Comparison of ENCODE assay signal across 26 cellular contexts in the genomic region with DNA sequence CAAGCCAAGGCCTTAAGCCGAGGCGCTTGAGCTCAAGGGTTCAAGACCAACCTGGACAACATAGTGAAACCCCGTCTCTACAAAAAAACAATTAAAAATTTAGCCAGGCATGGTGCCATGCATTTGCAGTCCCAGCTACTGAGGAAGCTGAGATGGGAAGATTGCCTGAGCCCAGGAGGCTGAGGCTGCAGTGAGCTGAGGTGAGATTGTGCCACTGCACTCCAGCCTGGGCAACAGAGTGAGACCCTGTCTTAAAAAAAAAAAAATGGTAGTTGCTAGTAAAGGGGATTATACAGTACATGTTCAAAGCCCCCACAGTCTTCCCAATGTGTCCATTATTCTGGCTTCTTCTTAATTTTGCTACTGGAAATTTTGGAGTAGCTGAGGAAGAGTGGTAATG. TPM values are rescaled to one million over a fixed set of nuclear protein-coding genes. Genes with fewer than 3 reads are reported as not detected.
DNase-seq lines count a peak whose midpoint lies in the region; ATAC-seq and TF ChIP-seq lines count a peak whose summit lies in the region.
"Had no signal": no experiment of that assay in that cellular context is flagged by ENCODE, and none has a peak within 500 bp of the region (broad histone marks: within the 10 kb centered on the region; RNA-seq: fewer than 3 reads in every experiment).

No MANE protein-coding gene starts in this region.

- CTCF ChIA-PET in WTC11 (lab: Charles Lee), result no interaction called here

- no peaks in the 10 kb centered on the region for H3K9me3 Mint-ChIP-seq in WTC11
- H3K9me3 Mint-ChIP-seq in osteocyte (ENCODE audit: unreplicated experiment), result peaks cover 8% of the 10 kb centered on the region
- no peaks in the 10 kb centered on the region for H3K9me3 Mint-ChIP-seq in type B pancreatic cell
- H3K9me3 Mint-ChIP-seq: CD8-positive, alpha-beta memory T cell had no signal

- H3K36me3 Mint-ChIP-seq in WTC11 (no peaks in the 10 kb centered on the region), osteocyte (ENCODE audit: unreplicated experiment) (peaks cover 8% of the 10 kb centered on the region), type B pancreatic cell (peaks cover 8% of the 10 kb centered on the region)

- peaks cover 6% of the 10 kb centered on the region for H3K4me1 Mint-ChIP-seq in WTC11
- H3K4me1 Mint-ChIP-seq in osteocyte (ENCODE audit: unreplicated experiment), result no peaks in the 10 kb centered on the region
- peaks cover 39% of the 10 kb centered on the region for H3K4me1 Mint-ChIP-seq in type B pancreatic cell (ENCODE audit: unreplicated experiment)

- H3K27ac Mint-ChIP-seq in WTC11 (0 out of 2 replicates have a peak overlapping the region, but pooled peaks have one; percentile 15), osteocyte (ENCODE audit: unreplicated experiment) (no peak overlapping the region), type B pancreatic cell (no peak overlapping the region)
- H3K27ac Mint-ChIP-seq: CD14-positive monocyte; CD4-positive, alpha-beta memory T cell; CD8-positive, alpha-beta memory T cell had no signal

- no peak overlapping the region for H3K4me3 Mint-ChIP-seq in WTC11
- H3K4me3 Mint-ChIP-seq in osteocyte (ENCODE audit: unreplicated experiment), result no peak overlapping the region
- no peak overlapping the region for H3K4me3 Mint-ChIP-seq in type B pancreatic cell
- H3K4me3 Mint-ChIP-seq: CD14-positive monocyte; CD4-positive, alpha-beta memory T cell; CD4-positive, CD25-positive, alpha-beta regulatory T cell; CD8-positive, alpha-beta memory T cell had no signal

- TF ChIP-seq CTCF in WTC11 (IDR thresholded peaks at IDR 0.05) (no peak), osteocyte (IDR thresholded peaks at IDR 0.05) (no peak), type B pancreatic cell (conservative IDR thresholded peaks at IDR 0.05) (no peak)

- POLR2A ChIA-PET in WTC11 (lab: Charles Lee), result no interaction called here

- H3K27me3 Mint-ChIP-seq in WTC11 (ENCODE audit: low read depth), result no peaks in the 10 kb centered on the region
- H3K27me3 Mint-ChIP-seq in osteocyte (ENCODE audit: unreplicated experiment), result no peaks in the 10 kb centered on the region
- H3K27me3 Mint-ChIP-seq in type B pancreatic cell, result no peaks in the 10 kb centered on the region
- H3K27me3 Mint-ChIP-seq: CD4-positive, alpha-beta memory T cell; CD4-positive, CD25-positive, alpha-beta regulatory T cell; CD8-positive, alpha-beta memory T cell had no signal

- DNase-seq in WTC11 (ENCODE audit: low spot score) (no peak), osteocyte (ENCODE audit: extremely low spot score, unreplicated experiment) (peak; percentile 21), type B pancreatic cell (ENCODE audit: extremely low spot score, unreplicated experiment) (peak; percentile 8), cortex of kidney (lab: John Stamatoyannopoulos, UW) (no peak), NCI-H1092 treated with DMSO at 0.1 percent for 48 hours (lab: John Stamatoyannopoulos, UW) (no peak)
- DNase-seq: 8988T; ACHN; BE2C; C1 segment of cervical spinal cord; CD4-positive, alpha-beta memory T cell; CD8-positive, alpha-beta memory T cell; COR-L47; DMS 273 treated with DMSO at 0.1 percent for 48 hours; DMS153; DMS53; DMS79; DND-41; EL; GDM1 had no signal

- no peak for ATAC-seq in WTC11
- ATAC-seq in HG03280 (IDR thresholded peaks at IDR 0.05; ENCODE audit: unreplicated experiment), result no peak
- ATAC-seq: GM12878 had no signal

TF ChIP-seq in WTC11, 78 proteins besides CTCF, POLR2A, EP300 and RAD21:
- TF ChIP-seq ZNF219 (CRISPR knock-in tag; IDR thresholded peaks at IDR 0.05; ENCODE audit: borderline replicate concordance) (no peak), JUN (CRISPR knock-in tag; IDR thresholded peaks at IDR 0.05) (no peak), ZNF671 (CRISPR knock-in tag; IDR thresholded peaks at IDR 0.05) (no peak), FOXK1 (CRISPR knock-in tag; IDR thresholded peaks at IDR 0.05) (no peak), SOX15 (CRISPR knock-in tag; IDR thresholded peaks at IDR 0.05) (no peak), MXD4 (CRISPR knock-in tag; IDR thresholded peaks at IDR 0.05; ENCODE audit: borderline replicate concordance) (no peak)
- TF ChIP-seq, protein P1, sequence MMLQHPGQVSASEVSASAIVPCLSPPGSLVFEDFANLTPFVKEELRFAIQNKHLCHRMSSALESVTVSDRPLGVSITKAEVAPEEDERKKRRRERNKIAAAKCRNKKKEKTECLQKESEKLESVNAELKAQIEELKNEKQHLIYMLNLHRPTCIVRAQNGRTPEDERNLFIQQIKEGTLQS (CRISPR knock-in tag; conservative IDR thresholded peaks at IDR 0.05), result no peak

RNA-seq across cellular contexts. Expression of gene CABIN1, which starts 18.2 kb away (rescaled TPM):
- 72.5 to 79.2 TPM (median 79.0 TPM) in 3 replicates for total RNA-seq in WTC11 (2021)
- total RNA-seq in osteocyte, result 53.4 and 55.6 TPM in 2 replicates
- total RNA-seq in type B pancreatic cell (ENCODE audit: low replicate concordance), result 57.1 and 73.9 TPM in 2 replicates
- total RNA-seq: G401 had no signal

RNA-seq across cellular contexts. Expression of gene GSTT4, which starts 24.1 kb away (rescaled TPM):
- not detected in 3 replicates for total RNA-seq in WTC11 (2021)
- not detected in 2 replicates for total RNA-seq in osteocyte
- total RNA-seq in type B pancreatic cell (ENCODE audit: low replicate concordance), result not detected in 2 replicates
- total RNA-seq: A673; CD4-positive, alpha-beta memory T cell; CD4-positive, CD25-positive, alpha-beta regulatory T cell; CD8-positive, alpha-beta memory T cell; Daoy; G401; GM12878 had no signal

RNA-seq across cellular contexts. Expression of gene GSTT2, which starts 49.4 kb away (rescaled TPM):
- total RNA-seq in WTC11 (2021), result 0.50 to 1.2 TPM (median 1.1 TPM) in 3 replicates
- not detected in 2 replicates for total RNA-seq in osteocyte
- 1.3 TPM in 1 of 2 replicates, not detected in the other for total RNA-seq in type B pancreatic cell (ENCODE audit: low replicate concordance)
- total RNA-seq: A673; CD4-positive, alpha-beta memory T cell; CD4-positive, CD25-positive, alpha-beta regulatory T cell; CD8-positive, alpha-beta memory T cell; Daoy; G401; GM12878 had no signal

RNA-seq across cellular contexts. Expression of gene DDT, which starts 55.1 kb away (rescaled TPM):
- 194 to 238 TPM (median 205 TPM) in 3 replicates for total RNA-seq in WTC11 (2021)
- 108 and 113 TPM in 2 replicates for total RNA-seq in osteocyte
- 104 and 131 TPM in 2 replicates for total RNA-seq in type B pancreatic cell (ENCODE audit: low replicate concordance)
- total RNA-seq: G401 had no signal

Comparison
In these comparisons a context has a peak if more than half of its experiments do, and no peak if none do; other contexts are left out.
1. DNase-seq: peak in osteocyte (single experiment) and type B pancreatic cell (single experiment); none in WTC11 (single experiment), cortex of kidney (single experiment) and NCI-H1092 treated with DMSO at 0.1 percent for 48 hours (single experiment).